In the genomic region with DNA sequence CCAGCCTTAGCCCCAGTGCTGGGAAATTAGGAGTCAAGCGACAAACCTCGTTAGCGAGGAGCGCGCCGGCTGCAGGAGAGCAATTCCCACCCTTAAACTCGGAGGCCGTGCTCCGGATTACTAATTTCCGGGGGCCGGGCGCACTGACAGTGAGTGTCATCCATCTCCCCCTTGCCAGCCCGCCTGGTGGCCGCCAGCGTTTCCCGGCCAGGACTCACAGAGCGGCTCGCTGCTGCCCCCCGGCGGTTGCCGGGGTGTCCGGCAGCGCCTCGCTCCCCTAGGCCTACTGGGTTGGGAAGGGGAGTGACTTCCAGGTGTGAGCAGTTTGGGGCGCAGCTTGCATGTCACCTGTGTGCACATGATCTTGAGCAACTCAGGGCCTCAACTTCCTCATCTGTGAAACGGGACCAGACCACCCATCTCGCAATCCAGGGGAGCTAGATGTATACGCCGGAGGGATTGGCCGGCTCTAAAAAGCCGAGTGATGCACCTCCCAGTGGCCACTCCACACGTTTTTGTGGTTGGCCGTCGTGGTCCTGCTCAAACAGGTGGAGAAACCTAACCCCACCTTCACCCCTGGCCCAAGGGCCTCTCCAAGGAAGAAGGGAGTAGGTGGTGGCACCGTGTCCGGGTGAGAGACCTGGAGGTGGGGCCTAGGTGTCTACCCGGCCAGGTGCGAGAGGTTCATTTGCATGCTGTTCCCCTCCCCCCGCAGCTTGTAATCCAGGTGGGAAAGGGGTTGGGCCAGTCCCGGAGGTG, we compare ENCODE assay signal across 1 cellular context.
TF ChIP-seq lines count a peak whose summit lies in the region.

No MANE protein-coding gene starts in this region.

TF ChIP-seq in K562, 482 proteins besides CTCF, POLR2A, EP300 and RAD21 (continued from another document):
- TF ChIP-seq, protein P1, sequence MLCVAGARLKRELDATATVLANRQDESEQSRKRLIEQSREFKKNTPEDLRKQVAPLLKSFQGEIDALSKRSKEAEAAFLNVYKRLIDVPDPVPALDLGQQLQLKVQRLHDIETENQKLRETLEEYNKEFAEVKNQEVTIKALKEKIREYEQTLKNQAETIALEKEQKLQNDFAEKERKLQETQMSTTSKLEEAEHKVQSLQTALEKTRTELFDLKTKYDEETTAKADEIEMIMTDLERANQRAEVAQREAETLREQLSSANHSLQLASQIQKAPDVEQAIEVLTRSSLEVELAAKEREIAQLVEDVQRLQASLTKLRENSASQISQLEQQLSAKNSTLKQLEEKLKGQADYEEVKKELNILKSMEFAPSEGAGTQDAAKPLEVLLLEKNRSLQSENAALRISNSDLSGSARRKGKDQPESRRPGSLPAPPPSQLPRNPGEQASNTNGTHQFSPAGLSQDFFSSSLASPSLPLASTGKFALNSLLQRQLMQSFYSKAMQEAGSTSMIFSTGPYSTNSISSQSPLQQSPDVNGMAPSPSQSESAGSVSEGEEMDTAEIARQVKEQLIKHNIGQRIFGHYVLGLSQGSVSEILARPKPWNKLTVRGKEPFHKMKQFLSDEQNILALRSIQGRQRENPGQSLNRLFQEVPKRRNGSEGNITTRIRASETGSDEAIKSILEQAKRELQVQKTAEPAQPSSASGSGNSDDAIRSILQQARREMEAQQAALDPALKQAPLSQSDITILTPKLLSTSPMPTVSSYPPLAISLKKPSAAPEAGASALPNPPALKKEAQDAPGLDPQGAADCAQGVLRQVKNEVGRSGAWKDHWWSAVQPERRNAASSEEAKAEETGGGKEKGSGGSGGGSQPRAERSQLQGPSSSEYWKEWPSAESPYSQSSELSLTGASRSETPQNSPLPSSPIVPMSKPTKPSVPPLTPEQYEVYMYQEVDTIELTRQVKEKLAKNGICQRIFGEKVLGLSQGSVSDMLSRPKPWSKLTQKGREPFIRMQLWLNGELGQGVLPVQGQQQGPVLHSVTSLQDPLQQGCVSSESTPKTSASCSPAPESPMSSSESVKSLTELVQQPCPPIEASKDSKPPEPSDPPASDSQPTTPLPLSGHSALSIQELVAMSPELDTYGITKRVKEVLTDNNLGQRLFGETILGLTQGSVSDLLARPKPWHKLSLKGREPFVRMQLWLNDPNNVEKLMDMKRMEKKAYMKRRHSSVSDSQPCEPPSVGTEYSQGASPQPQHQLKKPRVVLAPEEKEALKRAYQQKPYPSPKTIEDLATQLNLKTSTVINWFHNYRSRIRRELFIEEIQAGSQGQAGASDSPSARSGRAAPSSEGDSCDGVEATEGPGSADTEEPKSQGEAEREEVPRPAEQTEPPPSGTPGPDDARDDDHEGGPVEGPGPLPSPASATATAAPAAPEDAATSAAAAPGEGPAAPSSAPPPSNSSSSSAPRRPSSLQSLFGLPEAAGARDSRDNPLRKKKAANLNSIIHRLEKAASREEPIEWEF (CRISPR knock-in tag; IDR thresholded peaks at IDR 0.05), result no peak
- TF ChIP-seq ESRRB (CRISPR knock-in tag; IDR thresholded peaks at IDR 0.05; ENCODE audit: borderline replicate concordance) (no peak), ZNF263 (CRISPR knock-in tag; IDR thresholded peaks at IDR 0.05; ENCODE audit: borderline replicate concordance) (peak; percentile 95), ELF1 (tag; IDR thresholded peaks at IDR 0.05) (peak; percentile 68), SMARCA5 (IDR thresholded peaks at IDR 0.05) (peak; percentile 63; the same call in 1 of the 2 replicates), ZKSCAN1 (IDR thresholded peaks at IDR 0.05; ENCODE audit: low read depth, low read length) (0 out of 2 replicates have a peak, but pooled peaks have one; percentile 7), GABPA (tag; conservative IDR thresholded peaks at IDR 0.05; ENCODE audit: low read depth) (peak; percentile 78), MECOM (CRISPR knock-in tag; IDR thresholded peaks at IDR 0.05) (peak; percentile 90), ZNF41 (CRISPR knock-in tag; conservative IDR thresholded peaks at IDR 0.05) (no peak)
- TF ChIP-seq, protein P2, sequence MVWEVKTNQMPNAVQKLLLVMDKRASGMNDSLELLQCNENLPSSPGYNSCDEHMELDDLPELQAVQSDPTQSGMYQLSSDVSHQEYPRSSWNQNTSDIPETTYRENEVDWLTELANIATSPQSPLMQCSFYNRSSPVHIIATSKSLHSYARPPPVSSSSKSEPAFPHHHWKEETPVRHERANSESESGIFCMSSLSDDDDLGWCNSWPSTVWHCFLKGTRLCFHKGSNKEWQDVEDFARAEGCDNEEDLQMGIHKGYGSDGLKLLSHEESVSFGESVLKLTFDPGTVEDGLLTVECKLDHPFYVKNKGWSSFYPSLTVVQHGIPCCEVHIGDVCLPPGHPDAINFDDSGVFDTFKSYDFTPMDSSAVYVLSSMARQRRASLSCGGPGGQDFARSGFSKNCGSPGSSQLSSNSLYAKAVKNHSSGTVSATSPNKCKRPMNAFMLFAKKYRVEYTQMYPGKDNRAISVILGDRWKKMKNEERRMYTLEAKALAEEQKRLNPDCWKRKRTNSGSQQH (CRISPR knock-in tag; IDR thresholded peaks at IDR 0.05), result 0 out of 2 replicates have a peak, but pooled peaks have one; percentile 8
